Comparison of ENCODE assay signal across 19 cellular contexts in genomic region chr10:76052798-76053473, GRCh38.
"Had no signal": no experiment of that assay in that cellular context is flagged by ENCODE, and none has a peak within 500 bp of the region (broad histone marks: within the 10 kb centered on the region; RNA-seq: fewer than 3 reads in every experiment).

No MANE protein-coding gene starts in this region.

- DNase-seq: colonic mucosa; dermis blood vessel endothelial cell; foreskin keratinocyte; head of caudate nucleus; hippocampal formation; left colon; mammary epithelial cell; mucosa of descending colon; naive thymus-derived CD8-positive, alpha-beta T cell; occipital lobe; pancreas; right cardiac atrium; stimulated activated CD4-positive, alpha-beta T cell treated with anti-CD3 and anti-CD28 coated beads, Interleukin-2, amount 100 ng/mL, for 48 hours; stimulated activated CD8-positive, alpha-beta memory T cell treated with anti-CD3 and anti-CD28 coated beads, Interleukin-4, amount 100 ng/mL, for 48 hours; stimulated activated naive CD8-positive, alpha-beta T cell treated with anti-CD3 and anti-CD28 coated beads, Interleukin-15, Interleukin-2, amounts not matched to agents 100 U/mL and 50 U/mL, for 24 hours; tibial artery had no signal

- H3K27me3 ChIP-seq: colonic mucosa, foreskin keratinocyte, pancreas, tibial artery had no signal

- H3K36me3 ChIP-seq: colonic mucosa, pancreas, tibial artery had no signal

- ATAC-seq: foreskin keratinocyte; left colon; mucosa of descending colon; naive thymus-derived CD8-positive, alpha-beta T cell; pancreas; right cardiac atrium; stimulated activated effector memory CD8-positive, alpha-beta T cell treated with anti-CD3 and anti-CD28 coated beads, Interleukin-12 subunit alpha, Interleukin-12 subunit beta, amount 100 ng/mL, for 72 hours; stimulated activated naive CD8-positive, alpha-beta T cell treated with anti-CD3 and anti-CD28 coated beads, Interleukin-15, Interleukin-2, amounts not matched to agents 100 U/mL and 50 U/mL, for 24 hours had no signal

- H3K27ac ChIP-seq: colonic mucosa, foreskin keratinocyte, pancreas, tibial artery had no signal

- H3K4me3 Mint-ChIP-seq: naive thymus-derived CD8-positive, alpha-beta T cell; stimulated activated effector memory CD8-positive, alpha-beta T cell treated with anti-CD3 and anti-CD28 coated beads, Interleukin-12 subunit alpha, Interleukin-12 subunit beta, amount 100 ng/mL, for 72 hours had no signal

- H3K4me1 Mint-ChIP-seq: naive thymus-derived CD8-positive, alpha-beta T cell; stimulated activated effector memory CD8-positive, alpha-beta T cell treated with anti-CD3 and anti-CD28 coated beads, Interleukin-12 subunit alpha, Interleukin-12 subunit beta, amount 100 ng/mL, for 72 hours had no signal

- H3K4me1 ChIP-seq: colonic mucosa, foreskin keratinocyte, tibial artery had no signal

- H3K9me3 ChIP-seq: colonic mucosa, pancreas had no signal

- H3K9me3 Mint-ChIP-seq: stimulated activated effector memory CD8-positive, alpha-beta T cell treated with anti-CD3 and anti-CD28 coated beads, Interleukin-12 subunit alpha, Interleukin-12 subunit beta, amount 100 ng/mL, for 72 hours had no signal

- H3K27ac Mint-ChIP-seq: naive thymus-derived CD8-positive, alpha-beta T cell; progenitor cell of endocrine pancreas; stimulated activated effector memory CD8-positive, alpha-beta T cell treated with anti-CD3 and anti-CD28 coated beads, Interleukin-12 subunit alpha, Interleukin-12 subunit beta, amount 100 ng/mL, for 72 hours had no signal

- H3K4me3 ChIP-seq: colonic mucosa, mucosa of descending colon, pancreas, smooth muscle cell, tibial artery had no signal

- H3K36me3 Mint-ChIP-seq: naive thymus-derived CD8-positive, alpha-beta T cell; stimulated activated effector memory CD8-positive, alpha-beta T cell treated with anti-CD3 and anti-CD28 coated beads, Interleukin-12 subunit alpha, Interleukin-12 subunit beta, amount 100 ng/mL, for 72 hours had no signal
